ENCODE assay signal across 21 cellular contexts in the genomic region with DNA sequence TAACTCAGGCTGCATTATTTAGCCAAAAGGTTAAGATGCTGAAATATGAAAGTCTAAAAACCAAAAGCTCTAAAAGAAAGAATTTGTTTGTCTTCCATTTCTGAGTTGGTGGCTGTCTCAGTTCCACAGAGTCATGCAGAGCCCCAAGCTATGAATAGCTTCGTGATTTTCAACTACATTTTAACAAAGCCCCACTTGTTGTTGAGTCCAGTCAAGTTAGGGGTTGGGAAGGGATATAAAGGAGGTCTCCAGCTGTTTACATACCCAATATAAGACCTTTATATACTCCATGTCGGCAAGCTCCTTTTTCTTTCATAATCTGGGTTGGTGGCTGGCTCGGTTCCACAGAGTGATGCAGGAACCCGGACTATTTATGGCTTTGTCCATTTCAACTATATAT.
DNase-seq lines count a peak whose midpoint lies in the region; ATAC-seq lines count a peak whose summit lies in the region.
"Had no signal": no experiment of that assay in that cellular context is flagged by ENCODE, and none has a peak within 500 bp of the region (broad histone marks: within the 10 kb centered on the region; RNA-seq: fewer than 3 reads in every experiment).

No MANE protein-coding gene starts in this region.

- no peak overlapping the region for H2AFZ ChIP-seq in mesenchymal stem cell (ENCODE audit: low read depth, low read length)

- no peak overlapping the region for H3K9ac ChIP-seq in mesenchymal stem cell (ENCODE audit: low read length)
- H3K9ac ChIP-seq: BLaER1 treated with 17β-estradiol and CSF1 and Interleukin-3, amounts not matched to agents 10 nM and 100 nM had no signal

- H3K9me3 ChIP-seq in mesenchymal stem cell (ENCODE audit: control insufficient read depth, low read length) = peaks cover 10% of the 10 kb centered on the region
- H3K9me3 ChIP-seq: A549 had no signal

- H3K4me3 Mint-ChIP-seq in effector memory CD8-positive, alpha-beta T cell = no peak overlapping the region
- H3K4me3 Mint-ChIP-seq: B cell; CD4-positive, alpha-beta T cell; CD8-positive, alpha-beta T cell had no signal

- H3K18ac ChIP-seq in mesenchymal stem cell (ENCODE audit: low read depth in 1 of 2, low read length in 2 of 2) = no peak overlapping the region

- in situ Hi-C loops in SK-MEL-5 (cut with HindIII; ENCODE audit: low pct_unique_long_range_greater_than_20kb, low sequenced_read_pairs) = no loop called here

- peak; percentile 65 for DNase-seq in COLO829 (ENCODE audit: low spot score)
- DNase-seq in SK-MEL-5 (ENCODE audit: low read depth, low spot score) = peak; percentile 74
- DNase-seq in foreskin melanocyte = peak; percentile 84
- no peak for DNase-seq in mesenchymal stem cell
- DNase-seq in effector memory CD8-positive, alpha-beta T cell = no peak
- DNase-seq: AML-193; CD4-positive, alpha-beta T cell; CD8-positive, alpha-beta T cell; COR-L47; DMS 273 treated with DMSO at 0.1 percent for 48 hours; DMS153; DMS53; DMS79; DND-41; EL; GDM1 had no signal

- H3K4me2 ChIP-seq in mesenchymal stem cell (ENCODE audit: low read length, poor library complexity, severe bottlenecking) = no peak overlapping the region
- H3K4me2 ChIP-seq: A549; BLaER1 treated with 17β-estradiol and CSF1 and Interleukin-3, amounts not matched to agents 10 nM and 100 nM had no signal

- no peak overlapping the region for H2BK120ac ChIP-seq in mesenchymal stem cell (ENCODE audit: low read depth, low read length)

- no peak overlapping the region for H4K91ac ChIP-seq in mesenchymal stem cell (ENCODE audit: low read length)

- no peak overlapping the region for H2BK15ac ChIP-seq in mesenchymal stem cell (ENCODE audit: low read depth, poor library complexity, severe bottlenecking)

- no peak overlapping the region for H2BK5ac ChIP-seq in mesenchymal stem cell (ENCODE audit: low read depth, low read length, poor library complexity, severe bottlenecking)

- no peak overlapping the region for H3K14ac ChIP-seq in mesenchymal stem cell (ENCODE audit: low read length in 2 of 2)

- H3K4me1 ChIP-seq in mesenchymal stem cell (ENCODE audit: control insufficient read depth, insufficient read depth, low read depth, low read length) = no peaks in the 10 kb centered on the region
- H3K4me1 ChIP-seq: A549; BLaER1 treated with 17β-estradiol and CSF1 and Interleukin-3, amounts not matched to agents 10 nM and 100 nM had no signal

- no peak overlapping the region for H3K4me3 ChIP-seq in mesenchymal stem cell (ENCODE audit: insufficient read depth in 1 of 2, low read depth in 1 of 2, low read length in 2 of 2)
- H3K4me3 ChIP-seq: A549; BLaER1 treated with 17β-estradiol and CSF1 and Interleukin-3, amounts not matched to agents 10 nM and 100 nM had no signal

- WGBS in mesenchymal stem cell = no CpG with 5 or more reads among the region's 4 CpGs

- no peak overlapping the region for H2AK5ac ChIP-seq in mesenchymal stem cell (ENCODE audit: low read length, severe bottlenecking)

- no peaks in the 10 kb centered on the region for H3K27me3 Mint-ChIP-seq in effector memory CD8-positive, alpha-beta T cell
- H3K27me3 Mint-ChIP-seq: B cell; CD4-positive, alpha-beta T cell had no signal

- no peaks in the 10 kb centered on the region for H3K4me1 Mint-ChIP-seq in effector memory CD8-positive, alpha-beta T cell (ENCODE audit: low read depth in 2 of 2)
- H3K4me1 Mint-ChIP-seq: B cell had no signal

- no peak overlapping the region for H4K8ac ChIP-seq in mesenchymal stem cell (ENCODE audit: low read length)

- H3K27ac Mint-ChIP-seq in effector memory CD8-positive, alpha-beta T cell = no peak overlapping the region
- H3K27ac Mint-ChIP-seq: B cell; CD4-positive, alpha-beta T cell; CD8-positive, alpha-beta T cell had no signal

- H3K36me3 Mint-ChIP-seq in effector memory CD8-positive, alpha-beta T cell (ENCODE audit: insufficient read depth) = no peaks in the 10 kb centered on the region
- H3K36me3 Mint-ChIP-seq: CD8-positive, alpha-beta T cell had no signal

- H3K4ac ChIP-seq in mesenchymal stem cell (ENCODE audit: low read depth in 1 of 2, low read length in 2 of 2) = no peak overlapping the region

- H3K36me3 ChIP-seq in mesenchymal stem cell (ENCODE audit: control insufficient read depth in 1 of 2, insufficient read depth in 2 of 2, low read depth in 1 of 2, low read length in 2 of 2) = no peaks in the 10 kb centered on the region
- H3K36me3 ChIP-seq: BLaER1 treated with 17β-estradiol and CSF1 and Interleukin-3, amounts not matched to agents 10 nM and 100 nM had no signal

- H2BK12ac ChIP-seq in mesenchymal stem cell (ENCODE audit: low read length in 2 of 2) = no peak overlapping the region

- no peak for ATAC-seq in effector memory CD8-positive, alpha-beta T cell (replicated peaks)
- ATAC-seq: A549; CD8-positive, alpha-beta T cell had no signal

- no peaks in the 10 kb centered on the region for H3K27me3 ChIP-seq in mesenchymal stem cell (ENCODE audit: control insufficient read depth in 1 of 2, insufficient read depth in 1 of 2, low read length in 2 of 2)
- H3K27me3 ChIP-seq: BLaER1 treated with 17β-estradiol and CSF1 and Interleukin-3, amounts not matched to agents 10 nM and 100 nM had no signal

- no peaks in the 10 kb centered on the region for H3K79me1 ChIP-seq in mesenchymal stem cell (replicated peaks; ENCODE audit: low read length, poor library complexity, severe bottlenecking)

- no peaks in the 10 kb centered on the region for H3K9me3 Mint-ChIP-seq in effector memory CD8-positive, alpha-beta T cell
- H3K9me3 Mint-ChIP-seq: CD4-positive, alpha-beta T cell; CD8-positive, alpha-beta T cell had no signal

- no peak overlapping the region for H3K27ac ChIP-seq in mesenchymal stem cell (ENCODE audit: low read length, poor library complexity, severe bottlenecking)
- H3K27ac ChIP-seq: 22Rv1; A549; BLaER1 treated with 17β-estradiol and CSF1 and Interleukin-3, amounts not matched to agents 10 nM and 100 nM; C4-2B had no signal

- no peak overlapping the region for H3K23ac ChIP-seq in mesenchymal stem cell (ENCODE audit: low read length in 2 of 2)

Comparison
In these comparisons a context has a peak if more than half of its experiments do, and no peak if none do; other contexts are left out.
1. DNase-seq: peak in COLO829 (single experiment), SK-MEL-5 (single experiment) and foreskin melanocyte (single experiment); none in mesenchymal stem cell (single experiment) and effector memory CD8-positive, alpha-beta T cell (0 of 3).